8 cellular contexts compared by ENCODE assay signal in the genomic region with DNA sequence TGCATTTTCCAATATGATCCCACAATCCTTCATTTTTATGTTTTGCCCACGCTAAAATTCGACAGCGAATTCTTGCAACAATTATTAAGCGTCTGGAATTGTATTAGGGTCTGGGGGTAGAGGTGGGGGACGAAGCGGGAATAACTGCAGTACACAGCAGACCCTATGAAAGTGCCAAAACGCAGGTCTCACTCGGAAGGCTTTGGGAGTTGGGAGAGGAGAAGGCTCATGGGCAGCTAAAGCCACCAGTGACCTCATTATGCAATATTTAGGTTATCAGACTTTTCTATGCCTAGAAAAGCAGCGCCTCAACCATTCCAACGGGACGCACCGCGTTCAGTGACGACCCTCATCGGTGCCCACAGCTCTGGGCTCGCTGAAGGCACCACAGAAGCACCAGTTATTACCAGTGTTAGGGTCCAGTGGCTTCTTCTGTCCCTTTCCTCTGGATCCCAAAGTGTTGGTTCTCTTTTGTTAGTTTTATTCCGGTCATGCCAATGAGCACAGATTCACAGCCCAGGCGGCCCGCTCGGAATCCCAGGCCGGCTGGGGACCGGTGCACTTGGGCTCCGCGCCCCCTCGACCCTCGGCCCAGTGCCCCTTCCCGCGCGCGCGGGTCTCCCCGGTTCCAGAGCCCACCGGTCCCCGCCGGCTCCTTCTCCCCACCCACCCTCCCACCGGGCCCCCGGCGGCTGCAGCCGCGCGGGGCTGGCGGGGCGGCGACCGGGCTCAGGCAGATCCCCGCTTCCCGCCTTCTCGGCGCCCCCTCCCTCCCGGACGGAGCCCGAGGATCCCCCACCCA.
DNase-seq lines count a peak whose midpoint lies in the region.

No MANE protein-coding gene starts in this region.

- H3K27me3 ChIP-seq in layer of hippocampus (ENCODE audit: control insufficient read depth, insufficient read depth, low read length) = peaks cover 2% of the 10 kb centered on the region
- peaks cover 7 to 35% (median 28%) of the 10 kb centered on the region in 5 donors for H3K27me3 ChIP-seq in subcutaneous abdominal adipose tissue (ENCODE audit: control insufficient read depth in 5 of 5, insufficient read depth in 4 of 5, low read length in 5 of 5)

- peak overlapping the region; percentile 36 to 62 (median 48) for H3K4me3 ChIP-seq in subcutaneous abdominal adipose tissue (ENCODE audit: low read depth in 1 of 5, low read length in 5 of 5)

- peak overlapping the region in 1 of 5 donors; percentile 47 for H3K9ac ChIP-seq in subcutaneous abdominal adipose tissue (ENCODE audit: low read length in 5 of 5)

- peaks cover 0 to 18% (median 15%) of the 10 kb centered on the region in 5 donors for H3K9me3 ChIP-seq in subcutaneous abdominal adipose tissue (ENCODE audit: control insufficient read depth in 5 of 5, low read length in 5 of 5)

- DNase-seq in NCI-H345 (lab: John Stamatoyannopoulos, UW) (peak; percentile 16), NCI-H345 treated with DMSO at 0.1 percent for 48 hours (lab: John Stamatoyannopoulos, UW; ENCODE audit: unreplicated experiment) (no peak), SW 1271 (lab: John Stamatoyannopoulos, UW) (no peak), NCI-H524 treated with DMSO at 0.1 percent for 48 hours (lab: John Stamatoyannopoulos, UW) (no peak), kidney glomerular epithelial cell (lab: John Stamatoyannopoulos, UW) (no peak)

- peak overlapping the region; percentile 55 for H3K27ac ChIP-seq in angular gyrus (ENCODE audit: low read depth, low read length)
- H3K27ac ChIP-seq in layer of hippocampus (ENCODE audit: low read depth, low read length) = peak overlapping the region; percentile 60
- H3K27ac ChIP-seq in subcutaneous abdominal adipose tissue (ENCODE audit: low read depth, low read length) = no peak overlapping the region

- H3K36me3 ChIP-seq in subcutaneous abdominal adipose tissue (ENCODE audit: control insufficient read depth in 5 of 5, insufficient read depth in 5 of 5, low read length in 5 of 5) = no peaks in the 10 kb centered on the region

- H3K4me1 ChIP-seq in subcutaneous abdominal adipose tissue (ENCODE audit: control insufficient read depth in 5 of 5, insufficient read depth in 5 of 5, low read length in 5 of 5) = peaks cover 0 to 18% (median 16%) of the 10 kb centered on the region in 5 donors
